18 cellular contexts compared by ENCODE assay signal in genomic region chr6:150637266-150637665, GRCh38. TPM values are rescaled to one million over a fixed set of nuclear protein-coding genes. Genes with fewer than 3 reads are reported as not detected.
DNase-seq lines count a peak whose midpoint lies in the region; ATAC-seq and TF ChIP-seq lines count a peak whose summit lies in the region.
"Had no signal": no experiment of that assay in that cellular context is flagged by ENCODE, and none has a peak within 500 bp of the region (broad histone marks: within the 10 kb centered on the region; RNA-seq: fewer than 3 reads in every experiment).

No MANE protein-coding gene starts in this region.

- H3K9me3 Mint-ChIP-seq in activated CD8-positive, alpha-beta memory T cell treated with anti-CD3 and anti-CD28 coated beads, Interleukin-2, amount 10 ng/mL, durations not matched to agents 7 days and 5 days (ENCODE audit: low read depth) = no peaks in the 10 kb centered on the region
- H3K9me3 Mint-ChIP-seq in memory B cell = no peaks in the 10 kb centered on the region
- peaks cover 0 to 3% of the 10 kb centered on the region in 2 donors for H3K9me3 Mint-ChIP-seq in stimulated activated naive B cell treated with anti-CD40 and anti-IgM and Interleukin-4, amounts not matched to agents 10 μg/mL and 1 μg/mL and 100 μg/mL, for 72 hours
- no peaks in the 10 kb centered on the region for H3K9me3 Mint-ChIP-seq in osteocyte (ENCODE audit: unreplicated experiment)

- peaks cover 5% of the 10 kb centered on the region for H3K27me3 Mint-ChIP-seq in activated CD8-positive, alpha-beta memory T cell treated with anti-CD3 and anti-CD28 coated beads, Interleukin-2, amount 10 ng/mL, durations not matched to agents 7 days and 5 days
- peaks cover 6% of the 10 kb centered on the region for H3K27me3 Mint-ChIP-seq in T-helper 17 cell
- no peaks in the 10 kb centered on the region for H3K27me3 Mint-ChIP-seq in memory B cell
- H3K27me3 Mint-ChIP-seq in stimulated activated naive B cell treated with anti-CD40 and anti-IgM and Interleukin-4, amounts not matched to agents 10 μg/mL and 1 μg/mL and 100 μg/mL, for 72 hours = no peaks in the 10 kb centered on the region
- peaks cover 29% of the 10 kb centered on the region for H3K27me3 Mint-ChIP-seq in osteocyte (ENCODE audit: unreplicated experiment)

- H3K9me3 ChIP-seq in T-helper 17 cell (ENCODE audit: control insufficient read depth, low read length, poor library complexity, severe bottlenecking) (no peaks in the 10 kb centered on the region), thyroid gland (no peaks in the 10 kb centered on the region)
- H3K9me3 ChIP-seq: BLaER1 had no signal

- H3K4me1 Mint-ChIP-seq in activated CD8-positive, alpha-beta memory T cell treated with anti-CD3 and anti-CD28 coated beads, Interleukin-2, amount 10 ng/mL, durations not matched to agents 7 days and 5 days = peaks cover 50% of the 10 kb centered on the region
- H3K4me1 Mint-ChIP-seq in T-helper 17 cell (peaks cover 40% of the 10 kb centered on the region), memory B cell (peaks cover 54% of the 10 kb centered on the region), osteocyte (ENCODE audit: unreplicated experiment) (peaks cover 7% of the 10 kb centered on the region)
- H3K4me1 Mint-ChIP-seq in stimulated activated naive B cell treated with anti-CD40 and anti-IgM and Interleukin-4, amounts not matched to agents 10 μg/mL and 1 μg/mL and 100 μg/mL, for 72 hours = peaks cover 47 to 70% of the 10 kb centered on the region in 2 donors

- no peak overlapping the region for H3K27ac ChIP-seq in thyroid gland
- H3K27ac ChIP-seq: BLaER1 had no signal

- peak overlapping the region; percentile 22 for H3K27ac Mint-ChIP-seq in activated CD8-positive, alpha-beta memory T cell treated with anti-CD3 and anti-CD28 coated beads, Interleukin-2, amount 10 ng/mL, durations not matched to agents 7 days and 5 days
- peak overlapping the region; percentile 99 for H3K27ac Mint-ChIP-seq in T-helper 17 cell
- peak overlapping the region; percentile 100 for H3K27ac Mint-ChIP-seq in memory B cell
- H3K27ac Mint-ChIP-seq in stimulated activated naive B cell treated with anti-CD40 and anti-IgM and Interleukin-4, amounts not matched to agents 10 μg/mL and 1 μg/mL and 100 μg/mL, for 72 hours = peak overlapping the region; percentile 72
- no peak overlapping the region for H3K27ac Mint-ChIP-seq in osteocyte (ENCODE audit: unreplicated experiment)

- CTCF ChIA-PET in activated CD8-positive, alpha-beta memory T cell treated with anti-CD3 and anti-CD28 coated beads, Interleukin-2, amount 10 ng/mL, durations not matched to agents 7 days and 5 days (lab: Charles Lee) = interaction anchor here (1.4 kb wide), 1 partner anchor 20 kb away, joined by 3 read pairs; no protein-coding TSS in a partner anchor

- H3K4me3 ChIP-seq in thyroid gland (replicated peaks in 1 of 3) = no peak overlapping the region
- H3K4me3 ChIP-seq: BLaER1 had no signal

- DNase-seq in activated CD8-positive, alpha-beta memory T cell treated with anti-CD3 and anti-CD28 coated beads, Interleukin-2, amount 10 ng/mL, durations not matched to agents 7 days and 5 days = no peak
- DNase-seq in activated CD8-positive, alpha-beta memory T cell treated with anti-CD3 and anti-CD28 coated beads, Interleukin-2, amount 50 U/mL, for 48 hours = no peak
- DNase-seq in T-helper 17 cell (no peak), memory B cell (ENCODE audit: low spot score in 2 of 2) (no peak), thyroid gland (no peak), osteocyte (ENCODE audit: extremely low spot score, unreplicated experiment) (no peak), C1 segment of cervical spinal cord (lab: John Stamatoyannopoulos, UW) (no peak)
- no peak for DNase-seq in stimulated activated naive B cell treated with anti-CD40 and anti-IgM and Interleukin-4, amounts not matched to agents 10 μg/mL and 1 μg/mL and 100 μg/mL, for 72 hours
- DNase-seq: 8988T, DMS 273 treated with DMSO at 0.1 percent for 48 hours, GF-D8, MM.1S, NCI-H1092 treated with DMSO at 0.1 percent for 48 hours, NCI-H2081 treated with DMSO at 0.1 percent for 48 hours, NCI-H524, SHP77 treated with DMSO at 0.1 percent for 48 hours had no signal

- no peaks in the 10 kb centered on the region for H3K27me3 ChIP-seq in thyroid gland
- H3K27me3 ChIP-seq: BLaER1 had no signal

- TF ChIP-seq CTCF in thyroid gland (IDR thresholded peaks at IDR 0.05) (no peak), osteocyte (IDR thresholded peaks at IDR 0.05) (no peak)

- H3K36me3 Mint-ChIP-seq in activated CD8-positive, alpha-beta memory T cell treated with anti-CD3 and anti-CD28 coated beads, Interleukin-2, amount 10 ng/mL, durations not matched to agents 7 days and 5 days = peaks cover 5% of the 10 kb centered on the region
- peaks cover 6% of the 10 kb centered on the region for H3K36me3 Mint-ChIP-seq in T-helper 17 cell (ENCODE audit: low read depth)
- H3K36me3 Mint-ChIP-seq in memory B cell = peaks cover 20% of the 10 kb centered on the region
- H3K36me3 Mint-ChIP-seq in stimulated activated naive B cell treated with anti-CD40 and anti-IgM and Interleukin-4, amounts not matched to agents 10 μg/mL and 1 μg/mL and 100 μg/mL, for 72 hours = peaks cover 33 to 38% of the 10 kb centered on the region in 2 donors
- H3K36me3 Mint-ChIP-seq in osteocyte (ENCODE audit: unreplicated experiment) = no peaks in the 10 kb centered on the region

- no peaks in the 10 kb centered on the region for H3K36me3 ChIP-seq in thyroid gland
- H3K36me3 ChIP-seq: BLaER1 had no signal

- intact Hi-C loops in thyroid gland (cut with DNase I) = no loop called here

- TF ChIP-seq POLR2A in thyroid gland (IDR thresholded peaks at IDR 0.05) = no peak

- no peak overlapping the region for H3K4me3 Mint-ChIP-seq in activated CD8-positive, alpha-beta memory T cell treated with anti-CD3 and anti-CD28 coated beads, Interleukin-2, amount 10 ng/mL, durations not matched to agents 7 days and 5 days
- H3K4me3 Mint-ChIP-seq in T-helper 17 cell (peak overlapping the region; percentile 41), memory B cell (peak overlapping the region; percentile 83), osteocyte (ENCODE audit: unreplicated experiment) (no peak overlapping the region)
- H3K4me3 Mint-ChIP-seq in stimulated activated naive B cell treated with anti-CD40 and anti-IgM and Interleukin-4, amounts not matched to agents 10 μg/mL and 1 μg/mL and 100 μg/mL, for 72 hours = peak overlapping the region; percentile 64 to 82

- WGBS in thyroid gland, 2 donors = 98% methylated on average over 1 of the region's 1 CpG

- H3K4me1 ChIP-seq in thyroid gland = peaks cover 7 to 13% of the 10 kb centered on the region in 2 donors

- ATAC-seq in activated CD8-positive, alpha-beta memory T cell treated with anti-CD3 and anti-CD28 coated beads, Interleukin-2, amount 10 ng/mL, durations not matched to agents 7 days and 5 days = no peak
- no peak for ATAC-seq in T-helper 17 cell
- no peak for ATAC-seq in memory B cell (ENCODE audit: low read depth)
- ATAC-seq in stimulated activated naive B cell treated with anti-CD40 and anti-IgM and Interleukin-4, amounts not matched to agents 10 μg/mL and 1 μg/mL and 100 μg/mL, for 72 hours (replicated peaks) = no peak
- ATAC-seq: HepG2 had no signal

RNA-seq across cellular contexts. Expression of gene PLEKHG1, which starts 37.6 kb away (rescaled TPM):
- total RNA-seq in activated CD8-positive, alpha-beta memory T cell treated with anti-CD3 and anti-CD28 coated beads, Interleukin-2, amount 10 ng/mL, durations not matched to agents 7 days and 5 days = 1 to 10 TPM; 4.6 to 5.1 TPM
- total RNA-seq in T-helper 17 cell = 10 to 100 TPM in 1 of 2 donors, 1 to 10 TPM in 1; 4.7 to 12.9 TPM
- total RNA-seq in thyroid gland = 10 to 100 TPM; 12.5 to 48.4 (median 32.3) TPM
- 3.3 and 4.3 TPM in 2 replicates for total RNA-seq in osteocyte

Comparison
In these comparisons a context has a peak if more than half of its experiments do, and no peak if none do; other contexts are left out.
1. H3K4me3 Mint-ChIP-seq: peak in T-helper 17 cell (single experiment), memory B cell (single experiment) and stimulated activated naive B cell treated with anti-CD40 and anti-IgM and Interleukin-4, amounts not matched to agents 10 μg/mL and 1 μg/mL and 100 μg/mL, for 72 hours (2 of 2); none in activated CD8-positive, alpha-beta memory T cell treated with anti-CD3 and anti-CD28 coated beads, Interleukin-2, amount 10 ng/mL, durations not matched to agents 7 days and 5 days (single experiment) and osteocyte (single experiment).